In the genomic region with DNA sequence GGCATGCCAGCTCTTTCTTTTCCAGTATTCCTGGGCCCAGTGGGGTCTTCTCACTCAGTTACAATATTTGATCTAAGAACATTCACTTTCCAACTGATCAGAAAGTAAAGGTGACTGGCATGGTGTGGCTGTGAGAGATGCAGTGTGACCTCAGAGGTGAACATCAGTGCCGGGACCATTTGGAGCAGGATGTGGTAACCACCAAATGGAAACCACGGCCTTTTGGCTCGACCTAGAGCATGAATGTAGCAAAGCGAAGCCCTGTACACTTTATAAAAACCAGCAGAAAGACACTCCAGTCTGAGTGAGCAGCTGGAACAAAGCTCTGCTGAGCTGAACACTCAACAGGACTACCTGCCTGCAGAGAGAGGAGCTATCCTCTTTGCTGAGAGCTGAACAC, we compare ENCODE assay signal across 8 cellular contexts. TPM values are rescaled to one million over a fixed set of nuclear protein-coding genes. Genes with fewer than 3 reads are reported as not detected.
DNase-seq lines count a peak whose midpoint lies in the region; ATAC-seq and TF ChIP-seq lines count a peak whose summit lies in the region.
"Not testable (repeated sequence)": the region's sequence is repeated elsewhere in the genome, so short reads cannot be mapped to it uniquely, and the experiment has no call there.

No MANE protein-coding gene starts in this region.

- ATAC-seq in activated CD8-positive, alpha-beta T cell treated with anti-CD3 and anti-CD28 coated beads for 36 hours, result peak; percentile 51

- not testable (repeated sequence) for H3K4me3 ChIP-seq in AG10803 (ENCODE audit: low read length)

- H3K4me1 Mint-ChIP-seq in activated CD8-positive, alpha-beta T cell treated with anti-CD3 and anti-CD28 coated beads for 36 hours (ENCODE audit: low read depth), result peaks cover 41% of the 10 kb centered on the region
- peaks cover 12% of the 10 kb centered on the region for H3K4me1 Mint-ChIP-seq in neural crest cell

- not testable (repeated sequence) for TF ChIP-seq CTCF in AG10803 (conservative IDR thresholded peaks at IDR 0.05; ENCODE audit: low read length); activated CD8-positive, alpha-beta T cell treated with anti-CD3 and anti-CD28 coated beads for 36 hours (IDR thresholded peaks at IDR 0.05); neural crest cell (conservative IDR thresholded peaks at IDR 0.05)

- H3K27me3 Mint-ChIP-seq in activated CD8-positive, alpha-beta T cell treated with anti-CD3 and anti-CD28 coated beads for 36 hours, result not testable (repeated sequence)
- H3K27me3 Mint-ChIP-seq in neural crest cell (ENCODE audit: low read depth), result peaks cover 10% of the 10 kb centered on the region

- not testable (repeated sequence) for H3K4me3 Mint-ChIP-seq in activated CD8-positive, alpha-beta T cell treated with anti-CD3 and anti-CD28 coated beads for 36 hours
- peak overlapping the region; percentile 53 for H3K4me3 Mint-ChIP-seq in neural crest cell

- DNase-seq in AG10803 (ENCODE audit: low read depth) (peak; percentile 18), LHCN-M2 (ENCODE audit: low read depth) (peak; percentile 41), T-helper 9 cell (peak; percentile 23)
- DNase-seq in activated CD8-positive, alpha-beta T cell treated with anti-CD3 and anti-CD28 coated beads for 36 hours, result peak; percentile 85
- peak; percentile 75 for DNase-seq in activated effector memory CD4-positive, alpha-beta T cell treated with anti-CD3 and anti-CD28 coated beads, Interleukin-2, amount 50 U/mL, for 16 hours
- peak; percentile 59 for DNase-seq in central memory CD4-positive, alpha-beta T cell
- DNase-seq in neural crest cell (ENCODE audit: low read depth, low spot score), result not testable (repeated sequence)
- DNase-seq in stimulated activated CD8-positive, alpha-beta memory T cell treated with anti-CD3 and anti-CD28 coated beads, Interleukin-4, amount 100 ng/mL, for 48 hours, result peak; percentile 51

- not testable (repeated sequence) for H3K36me3 Mint-ChIP-seq in activated CD8-positive, alpha-beta T cell treated with anti-CD3 and anti-CD28 coated beads for 36 hours (ENCODE audit: low read depth); neural crest cell (ENCODE audit: low read depth)

- peak overlapping the region; percentile 45 for H3K27ac Mint-ChIP-seq in activated CD8-positive, alpha-beta T cell treated with anti-CD3 and anti-CD28 coated beads for 36 hours
- H3K27ac Mint-ChIP-seq in neural crest cell (ENCODE audit: unreplicated experiment), result not testable (repeated sequence)

- CTCF ChIA-PET in activated CD8-positive, alpha-beta T cell treated with anti-CD3 and anti-CD28 coated beads for 36 hours (lab: Charles Lee), result interaction anchor here (1.1 to 3.7 kb wide), 6 partner anchors 10 to 74 kb away, joined by 3 to 20 read pairs (median 6); a partner anchor contains a TSS

- POLR2A ChIA-PET in activated CD8-positive, alpha-beta T cell treated with anti-CD3 and anti-CD28 coated beads for 36 hours (lab: Charles Lee), result interaction anchor here (0.6 to 2.1 kb wide), 3 partner anchors 38 to 142 kb away, joined by 3 to 5 read pairs (median 3); no protein-coding TSS in a partner anchor

- H3K9me3 Mint-ChIP-seq in activated CD8-positive, alpha-beta T cell treated with anti-CD3 and anti-CD28 coated beads for 36 hours; neural crest cell: not testable (repeated sequence)

- intact Hi-C loops in activated CD8-positive, alpha-beta T cell treated with anti-CD3 and anti-CD28 coated beads for 36 hours (cut with micrococcal nuclease), result not testable (repeated sequence)

RNA-seq across cellular contexts. Expression of a gene that starts 3.4 kb away (rescaled TPM):
- total RNA-seq in LHCN-M2 (2014; rRNA removed), result 3.7 and 5.7 TPM in 2 replicates
- 4.2 TPM for polyA plus RNA-seq in LHCN-M2 (2012)
- 10 to 100 TPM in 1 of 2 experiments, 1 to 10 TPM in 1; 8.2 to 13.2 TPM for total RNA-seq in activated CD8-positive, alpha-beta T cell treated with anti-CD3 and anti-CD28 coated beads for 36 hours
- 14.8 and 16.6 TPM in 2 replicates for total RNA-seq in neural crest cell

RNA-seq across cellular contexts. Expression of a gene that starts 7.4 kb away (rescaled TPM):
- total RNA-seq in LHCN-M2 (2014; rRNA removed), result 1.2 and 1.3 TPM in 2 replicates
- 0.64 TPM for polyA plus RNA-seq in LHCN-M2 (2012)
- 1 to 10 TPM; 4.2 to 4.8 TPM for total RNA-seq in activated CD8-positive, alpha-beta T cell treated with anti-CD3 and anti-CD28 coated beads for 36 hours
- total RNA-seq in neural crest cell, result 5.7 and 8.5 TPM in 2 replicates

RNA-seq across cellular contexts. Expression of a gene that starts 57.0 kb away (rescaled TPM):
- 18.3 and 20.7 TPM in 2 replicates for total RNA-seq in LHCN-M2 (2014; rRNA removed)
- 7.4 TPM for polyA plus RNA-seq in LHCN-M2 (2012)
- 10 to 100 TPM; 16.6 to 17.2 TPM for total RNA-seq in activated CD8-positive, alpha-beta T cell treated with anti-CD3 and anti-CD28 coated beads for 36 hours
- 31.9 and 36.6 TPM in 2 replicates for total RNA-seq in neural crest cell
